21 cellular contexts compared by ENCODE assay signal in the genomic region with DNA sequence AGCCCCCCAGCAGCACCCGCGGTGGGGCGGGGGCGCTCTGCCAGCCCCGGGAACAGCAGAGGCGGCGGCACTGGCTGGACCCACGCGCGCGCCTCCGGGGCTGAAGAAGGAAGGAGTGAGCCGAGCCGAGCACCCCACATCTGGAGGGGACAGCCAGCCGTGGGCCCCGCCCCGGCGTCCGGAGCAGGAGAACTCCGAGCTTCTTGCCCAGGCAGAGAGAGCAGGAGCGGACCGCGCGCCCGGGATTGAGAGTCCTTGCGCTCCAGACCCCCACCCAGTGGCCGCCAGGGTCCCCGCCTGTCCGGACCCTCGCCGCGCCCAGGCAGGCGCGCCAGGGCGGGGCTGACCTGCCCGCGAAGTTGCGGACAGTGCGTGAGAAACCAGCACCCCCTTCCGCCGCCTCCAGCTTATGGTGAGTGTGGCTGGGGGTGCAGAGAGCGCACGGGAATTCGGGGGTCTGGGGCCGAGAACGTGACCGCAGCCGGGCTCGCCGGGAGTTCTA.
A peak's percentile ranks its signal among the peaks of the same experiment; 100 is the strongest.
DNase-seq lines count a peak whose midpoint lies in the region; ATAC-seq and TF ChIP-seq lines count a peak whose summit lies in the region.
"Had no signal": no experiment of that assay in that cellular context is flagged by ENCODE, and none has a peak within 500 bp of the region (broad histone marks: within the 10 kb centered on the region; RNA-seq: fewer than 3 reads in every experiment).

No MANE protein-coding gene starts in this region.

- H3K27ac ChIP-seq in neural cell (ENCODE audit: low read length), result peak overlapping the region; percentile 77
- H3K27ac ChIP-seq: breast epithelium, pancreas, PC-9, SK-N-MC had no signal

- peaks cover 7% of the 10 kb centered on the region for H3K9me3 Mint-ChIP-seq in glutamatergic neuron (ENCODE audit: unreplicated experiment)

- H4K20me1 ChIP-seq in neural cell (ENCODE audit: insufficient read depth), result no peaks in the 10 kb centered on the region

- H3K79me2 ChIP-seq in neural cell (replicated peaks; ENCODE audit: insufficient read depth, low read length), result peaks cover 54% of the 10 kb centered on the region

- H3K4me1 Mint-ChIP-seq in glutamatergic neuron (ENCODE audit: low read depth, unreplicated experiment), result peaks cover 3% of the 10 kb centered on the region
- H3K4me1 Mint-ChIP-seq: activated CD4-positive, alpha-beta T cell treated with anti-CD3 and anti-CD28 coated beads, Interleukin-2, amount 10 ng/mL, durations not matched to agents 24 days and 14 days; activated naive CD4-positive, alpha-beta T cell treated with anti-CD3 and anti-CD28 coated beads, Interleukin-2, amount 50 U/mL, for 24 hours had no signal

- peak overlapping the region; percentile 95 for H3K4me3 ChIP-seq in neural cell (ENCODE audit: low read length)
- H3K4me3 ChIP-seq: breast epithelium, GM12878, pancreas, PC-9, SK-N-MC had no signal

- no peaks in the 10 kb centered on the region for H3K36me3 Mint-ChIP-seq in glutamatergic neuron (ENCODE audit: unreplicated experiment)
- H3K36me3 Mint-ChIP-seq: activated naive CD4-positive, alpha-beta T cell treated with anti-CD3 and anti-CD28 coated beads, Interleukin-2, amount 50 U/mL, for 24 hours had no signal

- peak overlapping the region; percentile 94 for H3K9ac ChIP-seq in neural cell (ENCODE audit: low read length)

- TF ChIP-seq RAD21 in neural cell (conservative IDR thresholded peaks at IDR 0.05), result peak; percentile 42

- H3K9me2 ChIP-seq in neural cell (ENCODE audit: insufficient read depth, low read length), result no peaks in the 10 kb centered on the region

- H3K9me3 ChIP-seq in neural cell (ENCODE audit: low read length), result no peaks in the 10 kb centered on the region
- H3K9me3 ChIP-seq: pancreas had no signal

- no peaks in the 10 kb centered on the region for H3F3A ChIP-seq in neural cell (ENCODE audit: insufficient read depth, low read length, poor library complexity, severe bottlenecking)

- TF ChIP-seq CTCF in glutamatergic neuron (IDR thresholded peaks at IDR 0.05; ENCODE audit: partially characterized antibody, unreplicated experiment) (no peak), neural cell (IDR thresholded peaks at IDR 0.05; ENCODE audit: poor library complexity, severe bottlenecking) (peak; percentile 51)

- peaks cover 7% of the 10 kb centered on the region for H3K36me3 ChIP-seq in neural cell (ENCODE audit: insufficient read depth, low read length)
- H3K36me3 ChIP-seq: breast epithelium, pancreas had no signal

- H3K27me3 Mint-ChIP-seq in glutamatergic neuron (ENCODE audit: unreplicated experiment), result peaks cover 2% of the 10 kb centered on the region

- peak overlapping the region; percentile 72 for H3K4me2 ChIP-seq in neural cell (ENCODE audit: low read length)
- H3K4me2 ChIP-seq: PC-9 had no signal

- no peak overlapping the region for H3K27ac Mint-ChIP-seq in glutamatergic neuron (ENCODE audit: unreplicated experiment)
- H3K27ac Mint-ChIP-seq: activated CD4-positive, alpha-beta T cell treated with anti-CD3 and anti-CD28 coated beads, Interleukin-2, amount 10 ng/mL, durations not matched to agents 24 days and 14 days; activated naive CD4-positive, alpha-beta T cell treated with anti-CD3 and anti-CD28 coated beads, Interleukin-2, amount 50 U/mL, for 24 hours had no signal

- ATAC-seq in HG02884 (IDR thresholded peaks at IDR 0.05; ENCODE audit: unreplicated experiment) (no peak), HG02973 (IDR thresholded peaks at IDR 0.05; ENCODE audit: unreplicated experiment) (no peak)
- ATAC-seq: GM12878, pancreas had no signal

- H3K4me3 Mint-ChIP-seq in glutamatergic neuron (ENCODE audit: unreplicated experiment), result peak overlapping the region; percentile 82
- H3K4me3 Mint-ChIP-seq: activated CD4-positive, alpha-beta T cell treated with anti-CD3 and anti-CD28 coated beads, Interleukin-2, amount 10 ng/mL, durations not matched to agents 24 days and 14 days; activated naive CD4-positive, alpha-beta T cell treated with anti-CD3 and anti-CD28 coated beads, Interleukin-2, amount 50 U/mL, for 24 hours had no signal

- in situ Hi-C loops in G401 (cut with HindIII; ENCODE audit: low sequenced_read_pairs), result no loop called here

- H3K27me3 ChIP-seq in neural cell (ENCODE audit: insufficient read depth, low read depth, low read length), result no peaks in the 10 kb centered on the region

- peak overlapping the region; percentile 75 for H2AFZ ChIP-seq in neural cell (ENCODE audit: low read depth, low read length)
- H2AFZ ChIP-seq: PC-9 had no signal

- no peak for TF ChIP-seq EP300 in neural cell (conservative IDR thresholded peaks at IDR 0.05; ENCODE audit: poor library complexity, severe bottlenecking)

- peak; percentile 38 for DNase-seq in G401 (ENCODE audit: low spot score)
- peak; percentile 72 for DNase-seq in SK-N-DZ (ENCODE audit: low spot score)
- DNase-seq in glutamatergic neuron, result peak; percentile 58
- DNase-seq in SW 1271 (lab: John Stamatoyannopoulos, UW), result no peak
- DNase-seq in NCI-H1092 (lab: John Stamatoyannopoulos, UW), result no peak
- DNase-seq: activated CD4-positive, alpha-beta T cell treated with anti-CD3 and anti-CD28 coated beads, Interleukin-2, amount 10 ng/mL, durations not matched to agents 24 days and 14 days; COR-L47; effector memory CD4-positive, alpha-beta T cell; GDM1; NCI-H1930; NCI-H524; PC-9; stimulated activated CD4-positive, alpha-beta T cell treated with anti-CD3 and anti-CD28 coated beads, Interleukin-2, amount 100 ng/mL, for 48 hours had no signal

TF ChIP-seq in neural cell, 6 proteins besides CTCF, POLR2A, EP300 and RAD21:
- TF ChIP-seq SMC3 (conservative IDR thresholded peaks at IDR 0.05; ENCODE audit: poor library complexity) (peak; percentile 19), EZH2 (IDR thresholded peaks at IDR 0.05; ENCODE audit: borderline replicate concordance, insufficient read depth, low read length, poor library complexity, severe bottlenecking) (no peak), MXI1 (conservative IDR thresholded peaks at IDR 0.05; ENCODE audit: poor library complexity, severe bottlenecking) (peak; percentile 2), POLR2AphosphoS5 (IDR thresholded peaks at IDR 0.05) (no peak), REST (IDR thresholded peaks at IDR 0.05; ENCODE audit: borderline replicate concordance) (no peak), TAF1 (IDR thresholded peaks at IDR 0.05; ENCODE audit: low read depth) (no peak)
TF ChIP-seq in neural cell: peak in this region for 2.

Comparison
In these comparisons a context has a peak if more than half of its experiments do, and no peak if none do; other contexts are left out.
1. DNase-seq: peak in G401 (single experiment), SK-N-DZ (single experiment) and glutamatergic neuron (single experiment); none in SW 1271 (0 of 2) and NCI-H1092 (single experiment).